Comparison of ENCODE assay signal across 1 cellular context in genomic region chr12:86193931-86194330, GRCh38.
TF ChIP-seq lines count a peak whose summit lies in the region.

No MANE protein-coding gene starts in this region.

TF ChIP-seq in IMR-90, 13 proteins besides CTCF, POLR2A, EP300 and RAD21:
- TF ChIP-seq, protein P1, sequence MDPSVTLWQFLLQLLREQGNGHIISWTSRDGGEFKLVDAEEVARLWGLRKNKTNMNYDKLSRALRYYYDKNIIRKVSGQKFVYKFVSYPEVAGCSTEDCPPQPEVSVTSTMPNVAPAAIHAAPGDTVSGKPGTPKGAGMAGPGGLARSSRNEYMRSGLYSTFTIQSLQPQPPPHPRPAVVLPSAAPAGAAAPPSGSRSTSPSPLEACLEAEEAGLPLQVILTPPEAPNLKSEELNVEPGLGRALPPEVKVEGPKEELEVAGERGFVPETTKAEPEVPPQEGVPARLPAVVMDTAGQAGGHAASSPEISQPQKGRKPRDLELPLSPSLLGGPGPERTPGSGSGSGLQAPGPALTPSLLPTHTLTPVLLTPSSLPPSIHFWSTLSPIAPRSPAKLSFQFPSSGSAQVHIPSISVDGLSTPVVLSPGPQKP (IDR thresholded peaks at IDR 0.05; ENCODE audit: borderline replicate concordance, low read depth, low read length), result no peak
- TF ChIP-seq MAFK (IDR thresholded peaks at IDR 0.05; ENCODE audit: low read depth, low read length) (peak; percentile 49; the same call in 1 of the 2 replicates), CHD1 (IDR thresholded peaks at IDR 0.05; ENCODE audit: low read depth, low read length) (no peak), BHLHE40 (IDR thresholded peaks at IDR 0.05; ENCODE audit: low read depth, low read length) (no peak), FOS (IDR thresholded peaks at IDR 0.05; ENCODE audit: low read depth, low read length) (peak; percentile 78)
- TF ChIP-seq, protein P2, sequence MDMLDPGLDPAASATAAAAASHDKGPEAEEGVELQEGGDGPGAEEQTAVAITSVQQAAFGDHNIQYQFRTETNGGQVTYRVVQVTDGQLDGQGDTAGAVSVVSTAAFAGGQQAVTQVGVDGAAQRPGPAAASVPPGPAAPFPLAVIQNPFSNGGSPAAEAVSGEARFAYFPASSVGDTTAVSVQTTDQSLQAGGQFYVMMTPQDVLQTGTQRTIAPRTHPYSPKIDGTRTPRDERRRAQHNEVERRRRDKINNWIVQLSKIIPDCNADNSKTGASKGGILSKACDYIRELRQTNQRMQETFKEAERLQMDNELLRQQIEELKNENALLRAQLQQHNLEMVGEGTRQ (IDR thresholded peaks at IDR 0.05; ENCODE audit: low read depth, low read length), result no peak
